Comparison of ENCODE assay signal across 11 cellular contexts in the genomic region with DNA sequence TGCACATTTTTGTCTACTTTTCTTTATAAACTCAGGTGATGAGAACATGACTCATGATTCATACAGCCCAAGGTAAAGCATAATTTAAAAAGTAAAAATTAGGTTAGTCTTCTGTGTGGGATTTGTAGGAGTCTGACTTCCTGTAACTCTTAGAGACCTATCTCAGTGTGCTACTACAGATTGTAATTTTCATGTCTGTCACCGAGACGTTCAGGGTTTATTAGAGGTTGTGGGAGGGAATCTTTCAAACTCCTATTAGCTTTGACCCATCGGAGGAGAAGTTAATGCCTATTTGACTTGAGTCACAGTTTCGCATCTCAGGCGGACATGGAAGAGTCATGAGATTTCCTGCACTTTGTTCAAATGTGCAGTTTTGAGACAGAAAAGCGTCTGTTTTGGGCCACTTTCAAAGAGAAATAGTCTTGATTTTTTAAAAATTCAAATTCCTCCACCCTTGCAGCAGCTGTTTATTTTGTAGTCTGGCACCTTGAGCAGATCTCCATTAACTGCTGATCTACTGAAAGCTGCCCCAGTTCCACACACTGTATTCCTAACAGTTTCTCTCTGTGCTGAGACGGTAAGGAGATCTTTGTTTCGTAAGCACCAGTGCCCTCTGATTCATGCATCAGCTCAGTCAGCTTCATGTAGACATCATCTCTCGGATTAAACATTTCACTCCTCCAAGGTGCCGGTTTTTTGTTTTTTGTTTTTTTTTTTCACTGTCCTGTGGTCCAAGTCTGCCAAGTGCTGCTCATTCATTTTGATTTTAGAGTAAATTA. TPM values are rescaled to one million over a fixed set of nuclear protein-coding genes. Genes with fewer than 3 reads are reported as not detected.
A peak's percentile ranks its signal among the peaks of the same experiment; 100 is the strongest.
DNase-seq lines count a peak whose midpoint lies in the region; ATAC-seq and TF ChIP-seq lines count a peak whose summit lies in the region.
"Had no signal": no experiment of that assay in that cellular context is flagged by ENCODE, and none has a peak within 500 bp of the region (broad histone marks: within the 10 kb centered on the region; RNA-seq: fewer than 3 reads in every experiment).

No MANE protein-coding gene starts in this region.

- TF ChIP-seq POLR2A in adrenal gland (IDR thresholded peaks at IDR 0.05), result no peak

- H3K4me3 ChIP-seq in adrenal gland (no peak overlapping the region), mucosa of rectum (ENCODE audit: low read length in 2 of 2) (no peak overlapping the region), upper lobe of right lung (no peak overlapping the region)

- H3K27me3 ChIP-seq in adrenal gland, result no peaks in the 10 kb centered on the region
- H3K27me3 ChIP-seq in mucosa of rectum (ENCODE audit: control insufficient read depth in 2 of 2, insufficient read depth in 2 of 2, low read length in 2 of 2), result no peaks in the 10 kb centered on the region
- H3K27me3 ChIP-seq in upper lobe of right lung, result no peaks in the 10 kb centered on the region

- no peak for ATAC-seq in upper lobe of right lung
- no peak for ATAC-seq in GM21515 (IDR thresholded peaks at IDR 0.05; ENCODE audit: unreplicated experiment)
- ATAC-seq: HCT116 had no signal

- H3K36me3 ChIP-seq in adrenal gland (replicated peaks in 1 of 2), result peaks cover 0 to 32% of the 10 kb centered on the region in 2 donors
- peaks cover 25 to 36% of the 10 kb centered on the region in 2 donors for H3K36me3 ChIP-seq in mucosa of rectum (ENCODE audit: control insufficient read depth in 2 of 2, insufficient read depth in 2 of 2, low read length in 2 of 2)
- H3K36me3 ChIP-seq in upper lobe of right lung, result peaks cover 53% of the 10 kb centered on the region

- no peak overlapping the region for H3K9ac ChIP-seq in mucosa of rectum (ENCODE audit: low read depth in 1 of 2, low read length in 2 of 2)

- TF ChIP-seq CTCF in adrenal gland (IDR thresholded peaks at IDR 0.05), result no peak
- TF ChIP-seq CTCF in upper lobe of right lung (IDR thresholded peaks at IDR 0.05), result no peak

- intact Hi-C loops in adrenal gland (cut with DNase I), result no loop called here
- intact Hi-C loops in upper lobe of right lung (cut with DNase I), result no loop called here

- peaks cover 0 to 21% of the 10 kb centered on the region in 2 donors for H3K4me1 ChIP-seq in adrenal gland (replicated peaks in 1 of 2)
- H3K4me1 ChIP-seq in mucosa of rectum (ENCODE audit: control insufficient read depth in 2 of 2, insufficient read depth in 2 of 2, low read length in 2 of 2), result no peaks in the 10 kb centered on the region
- peaks cover 10% of the 10 kb centered on the region for H3K4me1 ChIP-seq in upper lobe of right lung

- DNase-seq in adrenal gland (no peak), fibroblast of peridontal ligament (ENCODE audit: extremely low read depth) (peak; percentile 79), upper lobe of right lung (no peak), NCI-H526 (lab: John Stamatoyannopoulos, UW) (no peak), T1000 (lab: John Stamatoyannopoulos, UW) (no peak)
- DNase-seq: activated B cell treated with CpG ODN at 0.5 μM for 24 hours; activated naive CD4-positive, alpha-beta T cell treated with Interleukin-2 at 50 U/mL for 16 hours; NCI-H1417 treated with DMSO at 0.1 percent for 48 hours had no signal

- H3K9me3 ChIP-seq in adrenal gland (replicated peaks in 1 of 3) (no peaks in the 10 kb centered on the region), mucosa of rectum (ENCODE audit: control insufficient read depth in 2 of 2, low read length in 2 of 2) (no peaks in the 10 kb centered on the region), upper lobe of right lung (no peaks in the 10 kb centered on the region)

- 56 to 68% (median 62%) methylated on average over 10 of the region's 10 CpGs for WGBS in adrenal gland, 4 donors

- H3K27ac ChIP-seq in adrenal gland, result peak overlapping the region in 3 of 5 donors; percentile 3 to 79 (median 60)
- peak overlapping the region; percentile 46 to 59 for H3K27ac ChIP-seq in mucosa of rectum (ENCODE audit: low read depth in 2 of 2, low read length in 2 of 2)
- peak overlapping the region; percentile 21 for H3K27ac ChIP-seq in upper lobe of right lung

RNA-seq across cellular contexts. Expression of a gene that starts 24.3 kb away (rescaled TPM):
- total RNA-seq in adrenal gland (10 to 100 TPM; 19.7 to 40.9 (median 28.4) TPM), upper lobe of right lung (27.7 TPM)
- polyA plus RNA-seq in adrenal gland, result 10 to 100 TPM; 32.9 to 44.4 (median 38.4) TPM

RNA-seq across cellular contexts. Expression of a gene that starts 37.5 kb away (rescaled TPM):
- total RNA-seq in adrenal gland (100 to 1,000 TPM; 102 to 549 (median 313) TPM), upper lobe of right lung (139 TPM)
- 100 to 1,000 TPM in 1 of 3 donors, 10 to 100 TPM in 2; 10.0 to 298 (median 57.6) TPM for polyA plus RNA-seq in adrenal gland
- total RNA-seq: activated B cell treated with CpG ODN at 0.5 μM for 24 hours had no signal
